In the genomic region with DNA sequence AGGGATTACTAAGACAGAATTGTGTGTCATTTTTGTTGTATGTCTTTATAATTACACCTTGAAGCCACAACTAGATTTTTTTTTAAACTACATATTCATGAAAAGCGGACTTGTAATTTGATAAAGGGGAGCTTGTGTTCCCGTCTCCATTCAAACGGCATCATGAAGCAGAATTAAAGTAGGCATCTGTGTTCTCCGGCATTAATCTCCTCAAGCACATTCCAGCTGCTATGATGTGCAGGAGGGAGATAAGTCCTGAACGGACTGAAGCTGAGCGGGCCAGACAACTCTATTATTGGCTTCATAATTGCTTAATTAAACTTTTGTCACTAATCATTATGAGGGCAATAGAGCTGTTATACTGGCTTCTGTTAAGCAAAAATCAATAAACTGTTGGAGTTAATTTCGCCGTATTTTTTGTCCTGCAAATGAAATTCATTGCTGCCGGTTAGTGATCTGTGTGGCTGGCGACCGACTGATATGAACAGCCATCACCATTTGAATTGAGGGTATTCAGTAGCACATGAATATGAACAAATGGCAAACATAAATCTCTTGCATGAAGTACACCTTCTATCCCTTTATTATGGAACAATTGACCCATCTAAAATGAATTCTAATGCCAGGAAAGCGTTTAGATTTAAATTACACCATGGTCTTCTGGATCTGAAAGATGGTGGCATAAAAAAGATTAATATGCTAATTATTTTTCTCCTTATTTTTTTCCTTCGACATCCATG, we compare ENCODE assay signal across 27 cellular contexts.
"Had no signal": no experiment of that assay in that cellular context is flagged by ENCODE, and none has a peak within 500 bp of the region (broad histone marks: within the 10 kb centered on the region; RNA-seq: fewer than 3 reads in every experiment).

No MANE protein-coding gene starts in this region.

- ATAC-seq: activated CD8-positive, alpha-beta T cell treated with anti-CD3 and anti-CD28 coated beads for 36 hours; activated naive CD8-positive, alpha-beta T cell treated with anti-CD3 and anti-CD28 coated beads, Interleukin-2, amount 50 U/mL, for 24 hours; activated T-cell treated with anti-CD3 and anti-CD28 coated beads, Interleukin-2, amount 50 U/mL, for 4 hours; activated T-helper 17 cell treated with anti-CD3 and anti-CD28 coated beads, Interleukin-2, amount 50 U/mL, for 72 hours; heart left ventricle; left colon; naive thymus-derived CD4-positive, alpha-beta T cell; right cardiac atrium; stimulated activated naive B cell treated with anti-CD40 and anti-IgM and Interleukin-4, amounts not matched to agents 10 μg/mL and 1 μg/mL and 100 μg/mL, for 72 hours had no signal

- H3K36me3 Mint-ChIP-seq: activated naive CD4-positive, alpha-beta T cell treated with anti-CD3 and anti-CD28 coated beads, Interleukin-2, amount 50 U/mL, for 24 hours; immature natural killer cell; naive thymus-derived CD4-positive, alpha-beta T cell; stimulated activated naive B cell treated with anti-CD40 and anti-IgM and Interleukin-4, amounts not matched to agents 10 μg/mL and 1 μg/mL and 100 μg/mL, for 72 hours had no signal

- H3K9me3 Mint-ChIP-seq: activated B cell treated with CpG ODN at 0.5 μM for 24 hours; activated CD8-positive, alpha-beta T cell treated with anti-CD3 and anti-CD28 coated beads for 36 hours; activated naive CD4-positive, alpha-beta T cell treated with anti-CD3 and anti-CD28 coated beads, Interleukin-2, amount 50 U/mL, for 24 hours; activated T-cell treated with anti-CD3 and anti-CD28 coated beads, Interleukin-2, amount 50 U/mL, for 4 hours; activated T-helper 17 cell treated with anti-CD3 and anti-CD28 coated beads, Interleukin-2, amount 50 U/mL, for 72 hours; neural crest cell had no signal

- DNase-seq: activated B cell treated with CpG ODN at 0.5 μM for 24 hours; activated CD4-positive, alpha-beta T cell treated with anti-CD3 and anti-CD28 coated beads, Interleukin-2, amount 50 U/mL, for 1 hour; activated CD8-positive, alpha-beta T cell treated with anti-CD3 and anti-CD28 coated beads for 36 hours; activated naive CD8-positive, alpha-beta T cell treated with anti-CD3 and anti-CD28 coated beads, Interleukin-2, amount 50 U/mL, for 24 hours; activated T-cell treated with anti-CD3 and anti-CD28 coated beads, Interleukin-2, amount 50 U/mL, for 4 hours; amygdala; caudate nucleus; cortex of kidney; foreskin fibroblast; heart left ventricle; hypothalamus; immature natural killer cell; kidney; left colon; midbrain; naive thymus-derived CD4-positive, alpha-beta T cell; occipital lobe; right cardiac atrium; stimulated activated CD4-positive, alpha-beta T cell treated with anti-CD3 and anti-CD28 coated beads, Interleukin-15, amount 100 ng/mL, for 24 hours; stimulated activated CD4-positive, alpha-beta T cell treated with anti-CD3 and anti-CD28 coated beads, Interleukin-2, amount 100 ng/mL, for 24 hours; stimulated activated naive B cell treated with anti-CD40 and anti-IgM and Interleukin-4, amounts not matched to agents 10 μg/mL and 1 μg/mL and 100 μg/mL, for 72 hours; stomach; thyroid gland; upper lobe of left lung had no signal

- H3K4me1 Mint-ChIP-seq: activated B cell treated with CpG ODN at 0.5 μM for 24 hours; activated naive CD4-positive, alpha-beta T cell treated with anti-CD3 and anti-CD28 coated beads, Interleukin-2, amount 50 U/mL, for 24 hours; activated naive CD8-positive, alpha-beta T cell treated with anti-CD3 and anti-CD28 coated beads, Interleukin-2, amount 50 U/mL, for 24 hours; activated T-helper 17 cell treated with anti-CD3 and anti-CD28 coated beads, Interleukin-2, amount 50 U/mL, for 72 hours; immature natural killer cell; naive thymus-derived CD4-positive, alpha-beta T cell; stimulated activated naive B cell treated with anti-CD40 and anti-IgM and Interleukin-4, amounts not matched to agents 10 μg/mL and 1 μg/mL and 100 μg/mL, for 72 hours had no signal

- H3K27ac Mint-ChIP-seq: activated B cell treated with CpG ODN at 0.5 μM for 24 hours; activated CD8-positive, alpha-beta T cell treated with anti-CD3 and anti-CD28 coated beads for 36 hours; activated naive CD4-positive, alpha-beta T cell treated with anti-CD3 and anti-CD28 coated beads, Interleukin-2, amount 50 U/mL, for 24 hours; activated naive CD8-positive, alpha-beta T cell treated with anti-CD3 and anti-CD28 coated beads, Interleukin-2, amount 50 U/mL, for 24 hours; activated T-helper 17 cell treated with anti-CD3 and anti-CD28 coated beads, Interleukin-2, amount 50 U/mL, for 72 hours; immature natural killer cell; naive thymus-derived CD4-positive, alpha-beta T cell; stimulated activated naive B cell treated with anti-CD40 and anti-IgM and Interleukin-4, amounts not matched to agents 10 μg/mL and 1 μg/mL and 100 μg/mL, for 72 hours had no signal

- H3K27me3 Mint-ChIP-seq: activated B cell treated with CpG ODN at 0.5 μM for 24 hours; activated CD8-positive, alpha-beta T cell treated with anti-CD3 and anti-CD28 coated beads for 36 hours; activated naive CD4-positive, alpha-beta T cell treated with anti-CD3 and anti-CD28 coated beads, Interleukin-2, amount 50 U/mL, for 24 hours; activated naive CD8-positive, alpha-beta T cell treated with anti-CD3 and anti-CD28 coated beads, Interleukin-2, amount 50 U/mL, for 24 hours; activated T-helper 17 cell treated with anti-CD3 and anti-CD28 coated beads, Interleukin-2, amount 50 U/mL, for 72 hours; stimulated activated naive B cell treated with anti-CD40 and anti-IgM and Interleukin-4, amounts not matched to agents 10 μg/mL and 1 μg/mL and 100 μg/mL, for 72 hours had no signal

- H3K4me3 Mint-ChIP-seq: activated B cell treated with CpG ODN at 0.5 μM for 24 hours; activated CD8-positive, alpha-beta T cell treated with anti-CD3 and anti-CD28 coated beads for 36 hours; activated naive CD4-positive, alpha-beta T cell treated with anti-CD3 and anti-CD28 coated beads, Interleukin-2, amount 50 U/mL, for 24 hours; activated naive CD8-positive, alpha-beta T cell treated with anti-CD3 and anti-CD28 coated beads, Interleukin-2, amount 50 U/mL, for 24 hours; activated T-cell treated with anti-CD3 and anti-CD28 coated beads, Interleukin-2, amount 50 U/mL, for 4 hours; activated T-helper 17 cell treated with anti-CD3 and anti-CD28 coated beads, Interleukin-2, amount 50 U/mL, for 72 hours; immature natural killer cell; naive thymus-derived CD4-positive, alpha-beta T cell; neural crest cell; stimulated activated naive B cell treated with anti-CD40 and anti-IgM and Interleukin-4, amounts not matched to agents 10 μg/mL and 1 μg/mL and 100 μg/mL, for 72 hours had no signal
